ENCODE assay signal across 8 cellular contexts in the genomic region with DNA sequence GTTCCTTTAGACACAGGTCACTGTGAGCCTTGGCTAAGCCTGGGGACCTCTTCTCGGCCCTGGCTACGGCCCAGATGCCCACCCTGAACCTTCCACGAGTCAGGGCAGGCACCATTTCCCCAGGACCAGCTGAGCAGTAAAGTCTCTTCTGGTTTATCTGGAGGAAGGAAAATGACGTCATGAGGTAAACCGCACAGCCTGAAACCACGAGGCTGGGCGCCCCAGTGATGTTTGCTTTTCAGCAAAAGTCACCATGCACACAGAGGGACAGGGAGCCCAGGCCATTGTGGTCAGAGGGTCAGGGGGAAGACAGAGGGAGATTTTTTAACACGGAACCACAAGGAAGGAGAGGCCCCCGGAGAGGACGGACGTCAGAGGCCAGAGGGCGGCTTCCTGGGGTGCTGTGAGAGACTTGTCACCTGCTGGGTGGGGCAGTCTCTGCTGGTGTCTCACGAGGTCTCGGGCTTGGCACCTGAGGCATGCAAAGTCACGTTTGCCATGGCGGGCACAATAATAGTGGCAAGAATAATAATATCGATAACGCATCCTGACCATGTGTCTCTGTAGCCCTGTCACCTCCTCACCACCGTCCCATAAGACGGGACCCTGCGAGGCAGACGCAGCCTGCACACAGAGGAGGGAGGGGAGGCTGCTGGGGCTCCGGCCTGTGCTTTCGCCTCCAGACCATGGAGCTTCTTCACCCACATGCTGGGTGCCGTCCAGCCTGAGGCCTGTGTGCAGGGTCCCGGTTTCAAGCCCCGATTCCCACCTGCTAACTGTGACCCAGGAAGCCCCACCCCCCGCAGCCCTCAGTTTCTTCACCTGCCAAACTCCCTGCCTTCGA. TPM values are rescaled to one million over a fixed set of nuclear protein-coding genes. Genes with fewer than 3 reads are reported as not detected.
DNase-seq lines count a peak whose midpoint lies in the region; FAIRE-seq and TF ChIP-seq lines count a peak whose summit lies in the region.

No MANE protein-coding gene starts in this region.

- H3K4me3 ChIP-seq in mammary epithelial cell (replicated peaks in 1 of 3; ENCODE audit: insufficient read depth in 1 of 3, low read depth in 2 of 3, low read length in 3 of 3), result no peak overlapping the region
- H3K4me3 ChIP-seq in choroid plexus epithelial cell (ENCODE audit: low read depth, low read length), result no peak overlapping the region
- no peak overlapping the region for H3K4me3 ChIP-seq in small intestine (ENCODE audit: low read depth in 1 of 2, low read length in 2 of 2)

- dilution Hi-C loops in mammary epithelial cell (cut with HindIII; ENCODE audit: low sequenced_read_pairs), result no loop called here

- TF ChIP-seq CTCF in MCF 10A (IDR thresholded peaks at IDR 0.05; ENCODE audit: unreplicated experiment) (no peak), mammary epithelial cell (conservative IDR thresholded peaks at IDR 0.05 in 1 of 2, IDR thresholded peaks at IDR 0.05 in 1 of 2; ENCODE audit: extremely low read depth in 1 of 2, insufficient read depth in 1 of 2, low read depth in 1 of 2, low read length in 2 of 2) (no peak), choroid plexus epithelial cell (conservative IDR thresholded peaks at IDR 0.05; ENCODE audit: low read depth, low read length) (no peak)

- no peaks in the 10 kb centered on the region for H3K27me3 ChIP-seq in mammary epithelial cell (ENCODE audit: insufficient read depth, low read length)
- H3K27me3 ChIP-seq in small intestine (ENCODE audit: control insufficient read depth in 2 of 2, insufficient read depth in 2 of 2, low read length in 2 of 2), result no peaks in the 10 kb centered on the region

- no TSS peak for BruUV-seq in MCF 10A (replicated peaks; lab: Mats Ljungman, UMichigan)
- no TSS peak for BruUV-seq in mammary epithelial cell (replicated peaks; lab: Mats Ljungman, UMichigan)

- H3K9me3 Mint-ChIP-seq in MCF 10A (ENCODE audit: unreplicated experiment), result no peaks in the 10 kb centered on the region

- no peaks in the 10 kb centered on the region for H3K79me2 ChIP-seq in mammary epithelial cell (ENCODE audit: insufficient read depth, low read length)

- H3K27ac ChIP-seq in mammary epithelial cell (ENCODE audit: insufficient read depth, low read depth, low read length), result no peak overlapping the region
- H3K27ac ChIP-seq in small intestine (ENCODE audit: low read depth in 1 of 2, low read length in 1 of 2), result peak overlapping the region; percentile 17 to 43

- H3K4me1 ChIP-seq in mammary epithelial cell (ENCODE audit: insufficient read depth, low read length) (peaks cover 19% of the 10 kb centered on the region), small intestine (ENCODE audit: control insufficient read depth in 2 of 2, insufficient read depth in 1 of 2, low read depth in 1 of 2, low read length in 1 of 2) (peaks cover 6 to 10% of the 10 kb centered on the region in 2 donors)

- H3K9ac ChIP-seq in mammary epithelial cell (ENCODE audit: insufficient read depth, low read length), result no peak overlapping the region

- no peak for FAIRE-seq in small intestine (lab: Jason Lieb, UNC)

- H3K36me3 ChIP-seq in mammary epithelial cell (ENCODE audit: insufficient read depth, low read length), result no peaks in the 10 kb centered on the region
- no peaks in the 10 kb centered on the region for H3K36me3 ChIP-seq in small intestine (ENCODE audit: control insufficient read depth in 2 of 2, insufficient read depth in 2 of 2, low read length in 2 of 2)

- H4K20me1 ChIP-seq in mammary epithelial cell (ENCODE audit: insufficient read depth, low read length), result no peaks in the 10 kb centered on the region

- peak; percentile 40 for DNase-seq in MCF 10A (ENCODE audit: unreplicated experiment)
- no peak for DNase-seq in mammary epithelial cell
- DNase-seq in HK-2 (ENCODE audit: unreplicated experiment), result peak; percentile 82
- DNase-seq in activated CD4-positive, alpha-beta T cell treated with anti-CD3 and anti-CD28 coated beads for 1 hour, result peak; percentile 67
- peak; percentile 92 for DNase-seq in choroid plexus epithelial cell (ENCODE audit: low read depth)
- DNase-seq in small intestine, result peak; percentile 87
- DNase-seq in cerebellum (ENCODE audit: low spot score), result no peak
- DNase-seq in NCI-H1694 (lab: John Stamatoyannopoulos, UW), result no peak

- 83% methylated on average over 23 of the region's 29 CpGs for WGBS in mammary epithelial cell (ENCODE audit: low coverage, missing lambda C conversion rate)
- WGBS in small intestine, 3 donors, result 43 to 60% (median 44%) methylated on average over 29 of the region's 29 CpGs

- no peaks in the 10 kb centered on the region for H3K27me3 Mint-ChIP-seq in MCF 10A (ENCODE audit: insufficient read depth, unreplicated experiment)

- in situ Hi-C loops in mammary epithelial cell (cut with MboI; ENCODE audit: low sequenced_read_pairs in 2 of 2), result no loop called here

- no peak overlapping the region for H2AFZ ChIP-seq in mammary epithelial cell (ENCODE audit: low read depth, low read length)

- H3K4me1 Mint-ChIP-seq in MCF 10A (ENCODE audit: insufficient read depth, unreplicated experiment), result peaks cover 22% of the 10 kb centered on the region

- intact Hi-C loops in MCF 10A (cut with micrococcal nuclease) (no loop called here), mammary epithelial cell (cut with micrococcal nuclease) (no loop called here)

- H3K4me3 Mint-ChIP-seq in MCF 10A (ENCODE audit: unreplicated experiment), result no peak overlapping the region

- H3K9me3 ChIP-seq in mammary epithelial cell (replicated peaks; ENCODE audit: insufficient read depth, low read length) (no peaks in the 10 kb centered on the region), small intestine (ENCODE audit: control insufficient read depth, low read depth) (no peaks in the 10 kb centered on the region)

- CTCF ChIA-PET in MCF 10A (lab: Yijun Ruan, JAX) (interaction anchor here (0.5 to 0.6 kb wide), 2 partner anchors 31 to 1551 kb away, joined by 3 to 5 read pairs; no protein-coding TSS in a partner anchor), mammary epithelial cell (lab: Charles Lee; ENCODE audit: low non-redundant PET) (no interaction called here)

- peaks cover 6% of the 10 kb centered on the region for H3K36me3 Mint-ChIP-seq in MCF 10A (ENCODE audit: insufficient read depth, unreplicated experiment)

- POLR2A ChIA-PET in MCF 10A (lab: Yijun Ruan, JAX), result interaction anchor here (1.3 to 3.5 kb wide), 3 partner anchors 14 to 37 kb away, joined by 3 to 17 read pairs (median 6); no protein-coding TSS in a partner anchor

- H3K27ac Mint-ChIP-seq in MCF 10A (ENCODE audit: low read depth, unreplicated experiment), result peak overlapping the region; percentile 47

- H3K4me2 ChIP-seq in mammary epithelial cell (ENCODE audit: insufficient read depth, low read depth, low read length), result no peak overlapping the region

RNA-seq across cellular contexts. Expression of a gene that starts 33.2 kb away (rescaled TPM):
- total RNA-seq in MCF 10A (2022) (122 and 141 TPM in 2 replicates), mammary epithelial cell (10 to 100 TPM; 89.9 to 92.9 TPM), cerebellum (5.8 TPM)
- polyA plus RNA-seq in mammary epithelial cell (30.6 TPM), small intestine (10 to 100 TPM; 29.2 to 41.4 (median 40.0) TPM)
- polyA minus RNA-seq in mammary epithelial cell, result 126 TPM

Comparison
In these comparisons a context has a peak if more than half of its experiments do, and no peak if none do; other contexts are left out.
1. DNase-seq: peak in MCF 10A (single experiment), HK-2 (single experiment), activated CD4-positive, alpha-beta T cell treated with anti-CD3 and anti-CD28 coated beads for 1 hour (single experiment), choroid plexus epithelial cell (single experiment) and small intestine (single experiment); none in mammary epithelial cell (single experiment), cerebellum (single experiment) and NCI-H1694 (single experiment).
2. RNA of a gene that starts 33.2 kb away (total RNA-seq): 122 to 141 TPM in MCF 10A and 89.9 to 92.9 TPM in mammary epithelial cell; 5.8 TPM in cerebellum (single experiment); every median in the first group is over 10 times any median in the second.